3 cellular contexts compared by ENCODE assay signal in the genomic region with DNA sequence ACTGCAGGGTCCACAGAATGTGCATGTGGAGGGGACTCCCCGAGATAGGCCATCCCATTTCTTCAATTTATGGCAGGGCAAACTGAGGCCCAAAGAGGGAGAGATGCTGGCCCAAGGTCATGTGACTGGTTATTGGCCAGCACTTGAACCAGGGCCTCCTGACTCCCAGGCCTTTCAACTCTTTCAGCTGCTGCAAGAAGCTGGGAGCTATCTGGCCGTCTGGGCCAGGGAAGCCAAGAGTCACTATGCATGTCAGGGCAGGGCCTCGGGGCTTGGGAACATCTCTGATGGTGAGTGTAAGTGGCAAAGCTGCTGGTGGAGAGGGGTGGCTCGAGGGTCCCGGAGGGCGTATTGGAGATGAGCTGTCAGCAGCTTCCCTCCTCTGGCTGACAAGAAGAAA.
TF ChIP-seq lines count a peak whose summit lies in the region.

No MANE protein-coding gene starts in this region.

TF ChIP-seq in SK-N-SH, 30 proteins besides CTCF, POLR2A, EP300 and RAD21:
- TF ChIP-seq, protein P1, sequence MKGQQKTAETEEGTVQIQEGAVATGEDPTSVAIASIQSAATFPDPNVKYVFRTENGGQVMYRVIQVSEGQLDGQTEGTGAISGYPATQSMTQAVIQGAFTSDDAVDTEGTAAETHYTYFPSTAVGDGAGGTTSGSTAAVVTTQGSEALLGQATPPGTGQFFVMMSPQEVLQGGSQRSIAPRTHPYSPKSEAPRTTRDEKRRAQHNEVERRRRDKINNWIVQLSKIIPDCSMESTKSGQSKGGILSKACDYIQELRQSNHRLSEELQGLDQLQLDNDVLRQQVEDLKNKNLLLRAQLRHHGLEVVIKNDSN (IDR thresholded peaks at IDR 0.05; ENCODE audit: borderline replicate concordance, low read depth): peak; percentile 21; the same call in 1 of the 2 replicates
- TF ChIP-seq PBX3 (IDR thresholded peaks at IDR 0.05): no peak

TF ChIP-seq in SK-N-SH treated with all-trans-retinoic acid at 6 μM for 48 hours, 23 proteins besides CTCF, POLR2A, EP300 and RAD21:
- no peak for TF ChIP-seq CREB5 (CRISPR knock-in tag; IDR thresholded peaks at IDR 0.05; ENCODE audit: low read depth)
- TF ChIP-seq ZFP30 (CRISPR knock-in tag; IDR thresholded peaks at IDR 0.05): no peak
- no peak for TF ChIP-seq ZC3H10 (CRISPR knock-in tag; IDR thresholded peaks at IDR 0.05)
- no peak for TF ChIP-seq RARB (CRISPR knock-in tag; IDR thresholded peaks at IDR 0.05)
- no peak for TF ChIP-seq ZNF8 (CRISPR knock-in tag; IDR thresholded peaks at IDR 0.05)
- TF ChIP-seq, protein P2, sequence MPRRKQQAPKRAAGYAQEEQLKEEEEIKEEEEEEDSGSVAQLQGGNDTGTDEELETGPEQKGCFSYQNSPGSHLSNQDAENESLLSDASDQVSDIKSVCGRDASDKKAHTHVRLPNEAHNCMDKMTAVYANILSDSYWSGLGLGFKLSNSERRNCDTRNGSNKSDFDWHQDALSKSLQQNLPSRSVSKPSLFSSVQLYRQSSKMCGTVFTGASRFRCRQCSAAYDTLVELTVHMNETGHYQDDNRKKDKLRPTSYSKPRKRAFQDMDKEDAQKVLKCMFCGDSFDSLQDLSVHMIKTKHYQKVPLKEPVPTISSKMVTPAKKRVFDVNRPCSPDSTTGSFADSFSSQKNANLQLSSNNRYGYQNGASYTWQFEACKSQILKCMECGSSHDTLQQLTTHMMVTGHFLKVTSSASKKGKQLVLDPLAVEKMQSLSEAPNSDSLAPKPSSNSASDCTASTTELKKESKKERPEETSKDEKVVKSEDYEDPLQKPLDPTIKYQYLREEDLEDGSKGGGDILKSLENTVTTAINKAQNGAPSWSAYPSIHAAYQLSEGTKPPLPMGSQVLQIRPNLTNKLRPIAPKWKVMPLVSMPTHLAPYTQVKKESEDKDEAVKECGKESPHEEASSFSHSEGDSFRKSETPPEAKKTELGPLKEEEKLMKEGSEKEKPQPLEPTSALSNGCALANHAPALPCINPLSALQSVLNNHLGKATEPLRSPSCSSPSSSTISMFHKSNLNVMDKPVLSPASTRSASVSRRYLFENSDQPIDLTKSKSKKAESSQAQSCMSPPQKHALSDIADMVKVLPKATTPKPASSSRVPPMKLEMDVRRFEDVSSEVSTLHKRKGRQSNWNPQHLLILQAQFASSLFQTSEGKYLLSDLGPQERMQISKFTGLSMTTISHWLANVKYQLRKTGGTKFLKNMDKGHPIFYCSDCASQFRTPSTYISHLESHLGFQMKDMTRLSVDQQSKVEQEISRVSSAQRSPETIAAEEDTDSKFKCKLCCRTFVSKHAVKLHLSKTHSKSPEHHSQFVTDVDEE (CRISPR knock-in tag; IDR thresholded peaks at IDR 0.05): no peak
- no peak for TF ChIP-seq ARNTL (CRISPR knock-in tag; IDR thresholded peaks at IDR 0.05; ENCODE audit: borderline replicate concordance, low read depth)
- TF ChIP-seq GLIS3 (CRISPR knock-in tag; IDR thresholded peaks at IDR 0.05): no peak
- TF ChIP-seq BACH2 (CRISPR knock-in tag; IDR thresholded peaks at IDR 0.05; ENCODE audit: borderline replicate concordance): no peak
- TF ChIP-seq CSDC2 (CRISPR knock-in tag; IDR thresholded peaks at IDR 0.05): no peak
- no peak for TF ChIP-seq ISL1 (CRISPR knock-in tag; IDR thresholded peaks at IDR 0.05)
- no peak for TF ChIP-seq TOX (CRISPR knock-in tag; IDR thresholded peaks at IDR 0.05; ENCODE audit: borderline replicate concordance)
- no peak for TF ChIP-seq ZNF70 (CRISPR knock-in tag; IDR thresholded peaks at IDR 0.05)
- TF ChIP-seq SNAI2 (CRISPR knock-in tag; IDR thresholded peaks at IDR 0.05): no peak
- TF ChIP-seq, protein P3, sequence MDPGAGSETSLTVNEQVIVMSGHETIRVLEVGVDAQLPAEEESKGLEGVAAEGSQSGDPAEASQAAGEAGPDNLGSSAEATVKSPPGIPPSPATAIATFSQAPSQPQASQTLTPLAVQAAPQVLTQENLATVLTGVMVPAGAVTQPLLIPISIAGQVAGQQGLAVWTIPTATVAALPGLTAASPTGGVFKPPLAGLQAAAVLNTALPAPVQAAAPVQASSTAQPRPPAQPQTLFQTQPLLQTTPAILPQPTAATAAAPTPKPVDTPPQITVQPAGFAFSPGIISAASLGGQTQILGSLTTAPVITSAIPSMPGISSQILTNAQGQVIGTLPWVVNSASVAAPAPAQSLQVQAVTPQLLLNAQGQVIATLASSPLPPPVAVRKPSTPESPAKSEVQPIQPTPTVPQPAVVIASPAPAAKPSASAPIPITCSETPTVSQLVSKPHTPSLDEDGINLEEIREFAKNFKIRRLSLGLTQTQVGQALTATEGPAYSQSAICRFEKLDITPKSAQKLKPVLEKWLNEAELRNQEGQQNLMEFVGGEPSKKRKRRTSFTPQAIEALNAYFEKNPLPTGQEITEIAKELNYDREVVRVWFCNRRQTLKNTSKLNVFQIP (CRISPR knock-in tag; IDR thresholded peaks at IDR 0.05; ENCODE audit: borderline replicate concordance, low read depth): no peak
- no peak for TF ChIP-seq PPARA (CRISPR knock-in tag; IDR thresholded peaks at IDR 0.05; ENCODE audit: borderline replicate concordance)

TF ChIP-seq in H1, 55 proteins besides CTCF, POLR2A, EP300 and RAD21:
- TF ChIP-seq EZH2 (IDR thresholded peaks at IDR 0.05; ENCODE audit: low read depth, low read length, severe bottlenecking) (no peak), CEBPB (IDR thresholded peaks at IDR 0.05; ENCODE audit: low read depth, low read length) (no peak), SP4 (IDR thresholded peaks at IDR 0.05; ENCODE audit: low read length) (no peak), HDAC2 (IDR thresholded peaks at IDR 0.05; ENCODE audit: borderline replicate concordance in 1 of 2, low read depth in 2 of 2, low read length in 2 of 2) (no peak), ZNF274 (IDR thresholded peaks at IDR 0.05; ENCODE audit: borderline replicate concordance, extremely low read depth, low read length) (no peak), PHF8 (conservative IDR thresholded peaks at IDR 0.05; ENCODE audit: low read depth, low read length) (no peak), KDM4A (IDR thresholded peaks at IDR 0.05; ENCODE audit: low read depth, low read length, severe bottlenecking) (no peak), POU5F1 (IDR thresholded peaks at IDR 0.05; ENCODE audit: low read depth, low read length) (no peak)
